28 cellular contexts compared by ENCODE assay signal in genomic region chr2:42076357-42076921, GRCh38. TPM values are rescaled to one million over a fixed set of nuclear protein-coding genes. Genes with fewer than 3 reads are reported as not detected.
"Had no signal": no experiment of that assay in that cellular context is flagged by ENCODE, and none has a peak within 500 bp of the region (broad histone marks: within the 10 kb centered on the region; RNA-seq: fewer than 3 reads in every experiment).

No MANE protein-coding gene starts in this region.

- H3K27ac ChIP-seq: left lung, lower lobe of right lung, neural progenitor cell, ovary, right atrium auricular region, skin epidermis, stomach, testis, thyroid gland, transverse colon, uterus had no signal

- H3K9me3 ChIP-seq: left lung, lower lobe of right lung, ovary, right atrium auricular region, stomach, testis, thyroid gland, transverse colon, uterus had no signal

- ATAC-seq: left colon; left lung; lower lobe of right lung; natural killer cell; sciatic nerve; stimulated activated naive B cell treated with anti-CD40 and anti-IgM and Interleukin-4, amounts not matched to agents 10 μg/mL and 1 μg/mL and 100 μg/mL, for 72 hours; stimulated activated naive CD8-positive, alpha-beta T cell treated with anti-CD3 and anti-CD28 coated beads, Interleukin-15, Interleukin-2, amounts not matched to agents 100 U/mL and 50 U/mL, for 24 hours had no signal

- H3K4me3 ChIP-seq: left lung, lower lobe of right lung, neural progenitor cell, ovary, right atrium auricular region, skin epidermis, stomach, testis, thyroid gland, transverse colon, uterus had no signal

- H3K4me1 Mint-ChIP-seq: immature natural killer cell; stimulated activated naive B cell treated with anti-CD40 and anti-IgM and Interleukin-4, amounts not matched to agents 10 μg/mL and 1 μg/mL and 100 μg/mL, for 72 hours had no signal

- FAIRE-seq: islet of Langerhans, kidney had no signal

- H3K27me3 Mint-ChIP-seq: progenitor cell of endocrine pancreas had no signal

- H3K4me2 ChIP-seq: neural progenitor cell had no signal

- H2AFZ ChIP-seq: neural progenitor cell had no signal

- H3K9ac ChIP-seq: neural progenitor cell had no signal

- H3K9me3 Mint-ChIP-seq: natural killer cell; nephron progenitor cell; neural progenitor cell; stimulated activated naive B cell treated with anti-CD40 and anti-IgM and Interleukin-4, amounts not matched to agents 10 μg/mL and 1 μg/mL and 100 μg/mL, for 72 hours had no signal

- H3K4me3 Mint-ChIP-seq: immature natural killer cell; natural killer cell; nephron progenitor cell; neural progenitor cell; stimulated activated naive B cell treated with anti-CD40 and anti-IgM and Interleukin-4, amounts not matched to agents 10 μg/mL and 1 μg/mL and 100 μg/mL, for 72 hours had no signal

- H3K36me3 Mint-ChIP-seq: immature natural killer cell; natural killer cell; neural progenitor cell; stimulated activated naive B cell treated with anti-CD40 and anti-IgM and Interleukin-4, amounts not matched to agents 10 μg/mL and 1 μg/mL and 100 μg/mL, for 72 hours had no signal

- H3K27me3 ChIP-seq: left lung, neural progenitor cell, ovary, right atrium auricular region, stomach, testis, thyroid gland, transverse colon, uterus had no signal

- DNase-seq: hypothalamus; immature natural killer cell; kidney; lower lobe of right lung; mammary epithelial cell; mesenchymal stem cell; natural killer cell; nephron progenitor cell; ovary; stimulated activated CD4-positive, alpha-beta T cell treated with anti-CD3 and anti-CD28 coated beads, Interleukin-12 subunit alpha, Interleukin-12 subunit beta, amount 100 ng/mL, for 4 hours; stimulated activated CD4-positive, alpha-beta T cell treated with anti-CD3 and anti-CD28 coated beads, Interleukin-15, amount 100 ng/mL, for 24 hours; stimulated activated CD4-positive, alpha-beta T cell treated with anti-CD3 and anti-CD28 coated beads, Interleukin-2, amount 100 ng/mL, for 24 hours; stimulated activated CD4-positive, alpha-beta T cell treated with anti-CD3 and anti-CD28 coated beads, Interleukin-4, amount 100 ng/mL, for 1 hour; stimulated activated naive B cell treated with anti-CD40 and anti-IgM and Interleukin-4, amounts not matched to agents 10 μg/mL and 1 μg/mL and 100 μg/mL, for 72 hours; stimulated activated naive CD8-positive, alpha-beta T cell treated with anti-CD3 and anti-CD28 coated beads, Interleukin-15, Interleukin-2, amounts not matched to agents 100 U/mL and 50 U/mL, for 24 hours; stomach; testis; thyroid gland; transverse colon; uterus had no signal

- H3K4me1 ChIP-seq: thyroid gland, uterus had no signal

- H3K36me3 ChIP-seq: left lung, lower lobe of right lung, neural progenitor cell, ovary, right atrium auricular region, stomach, thyroid gland, transverse colon, uterus had no signal

- H3K27ac Mint-ChIP-seq: immature natural killer cell; natural killer cell; nephron progenitor cell; neural progenitor cell; progenitor cell of endocrine pancreas; stimulated activated naive B cell treated with anti-CD40 and anti-IgM and Interleukin-4, amounts not matched to agents 10 μg/mL and 1 μg/mL and 100 μg/mL, for 72 hours had no signal

RNA-seq across cellular contexts. Expression of gene PKDCC, which starts 28.6 kb away (rescaled TPM):
- polyA plus RNA-seq: immature natural killer cell, mammary epithelial cell had no signal
